ENCODE assay signal across 10 cellular contexts in the genomic region with DNA sequence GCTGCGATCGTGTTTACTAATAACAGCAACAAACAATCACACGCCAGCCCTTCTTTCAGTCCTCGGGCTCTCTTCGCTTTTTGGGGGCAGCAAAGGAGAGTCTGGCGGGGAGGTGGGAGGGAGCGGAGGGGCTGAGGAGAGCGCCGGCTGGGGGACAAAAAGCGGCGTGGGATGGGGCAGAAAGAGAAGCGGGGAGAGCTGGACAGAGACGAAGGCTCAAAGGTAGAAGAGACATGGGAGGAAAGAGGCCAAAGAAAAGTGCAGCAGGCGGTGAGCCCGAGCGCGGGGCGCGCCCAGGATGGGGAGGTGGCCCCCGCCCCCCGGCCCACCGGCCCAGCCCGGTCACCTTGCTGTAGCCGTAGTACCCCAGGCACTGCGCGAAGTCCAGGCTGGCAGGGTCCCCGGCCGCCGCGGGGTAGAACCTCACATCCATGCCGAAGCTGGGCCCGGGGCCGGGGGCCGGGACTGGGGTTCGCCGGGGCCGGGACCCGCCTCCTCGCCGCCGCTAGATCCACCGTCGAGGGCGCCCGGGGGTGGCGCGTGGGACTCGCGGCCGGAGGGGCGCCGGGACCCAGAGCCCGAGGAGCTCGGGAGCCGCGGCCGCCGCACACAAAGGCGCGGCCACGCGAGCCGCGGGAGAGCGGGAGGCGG. TPM values are rescaled to one million over a fixed set of nuclear protein-coding genes. Genes with fewer than 3 reads are reported as not detected.
DNase-seq lines count a peak whose midpoint lies in the region; ATAC-seq and TF ChIP-seq lines count a peak whose summit lies in the region.
"Had no signal": no experiment of that assay in that cellular context is flagged by ENCODE, and none has a peak within 500 bp of the region (broad histone marks: within the 10 kb centered on the region; RNA-seq: fewer than 3 reads in every experiment).

No MANE protein-coding gene starts in this region.

- H3K27me3 ChIP-seq in left ventricle myocardium inferior (ENCODE audit: low read depth) (peaks cover 96% of the 10 kb centered on the region), right atrium auricular region (peaks cover 6 to 12% of the 10 kb centered on the region in 2 donors), esophagus (ENCODE audit: control insufficient read depth in 1 of 2, insufficient read depth in 2 of 2, low read length in 2 of 2) (peaks cover 2 to 6% of the 10 kb centered on the region in 2 donors), aorta (ENCODE audit: control insufficient read depth in 1 of 2, insufficient read depth in 2 of 2, low read length in 1 of 2) (no peaks in the 10 kb centered on the region), testis (no peaks in the 10 kb centered on the region)

- intact Hi-C loops in left ventricle myocardium inferior (cut with micrococcal nuclease) (no loop called here), aorta (cut with DNase I) (no loop called here), testis (cut with DNase I; ENCODE audit: low total_unique reads) (no loop called here)

- H3K4me3 Mint-ChIP-seq in nephron progenitor cell = peak overlapping the region; percentile 83
- no peak overlapping the region for H3K4me3 Mint-ChIP-seq in naive thymus-derived CD8-positive, alpha-beta T cell
- H3K4me3 Mint-ChIP-seq: activated naive CD4-positive, alpha-beta T cell treated with anti-CD3 and anti-CD28 coated beads, Interleukin-2, amount 50 U/mL, for 24 hours had no signal

- H3K4me1 ChIP-seq in left ventricle myocardium inferior (peaks cover 19% of the 10 kb centered on the region), right atrium auricular region (peaks cover 0 to 21% of the 10 kb centered on the region in 2 donors), esophagus (ENCODE audit: control insufficient read depth in 2 of 2, insufficient read depth in 2 of 2, low read length in 1 of 2) (peaks cover 3 to 8% of the 10 kb centered on the region in 2 donors), aorta (ENCODE audit: control insufficient read depth in 1 of 2, insufficient read depth in 2 of 2, low read length in 2 of 2) (peaks cover 2 to 3% of the 10 kb centered on the region in 2 donors), testis (peaks cover 11% of the 10 kb centered on the region)

- POLR2A ChIA-PET in naive thymus-derived CD8-positive, alpha-beta T cell (lab: Charles Lee) = no interaction called here

- H3K27ac ChIP-seq in left ventricle myocardium inferior (replicated peaks) = no peak overlapping the region
- no peak overlapping the region for H3K27ac ChIP-seq in right atrium auricular region
- H3K27ac ChIP-seq in esophagus (ENCODE audit: low read depth in 2 of 2, low read length in 1 of 2) = no peak overlapping the region
- no peak overlapping the region for H3K27ac ChIP-seq in aorta (ENCODE audit: low read depth in 1 of 2, low read length in 2 of 2)
- no peak overlapping the region for H3K27ac ChIP-seq in testis

- peaks cover 18% of the 10 kb centered on the region for H3K4me1 Mint-ChIP-seq in nephron progenitor cell
- peaks cover 6 to 15% (median 8%) of the 10 kb centered on the region in 4 donors for H3K4me1 Mint-ChIP-seq in naive thymus-derived CD8-positive, alpha-beta T cell

- peaks cover 81% of the 10 kb centered on the region for H3K27me3 Mint-ChIP-seq in nephron progenitor cell (ENCODE audit: low read depth, poor library complexity)
- peaks cover 27 to 77% (median 44%) of the 10 kb centered on the region in 5 donors for H3K27me3 Mint-ChIP-seq in naive thymus-derived CD8-positive, alpha-beta T cell

- H3K9me3 ChIP-seq in left ventricle myocardium inferior (replicated peaks) = no peaks in the 10 kb centered on the region
- no peaks in the 10 kb centered on the region for H3K9me3 ChIP-seq in right atrium auricular region
- H3K9me3 ChIP-seq in esophagus (ENCODE audit: control insufficient read depth in 2 of 2, insufficient read depth in 1 of 2, low read depth in 1 of 2, low read length in 1 of 2) = no peaks in the 10 kb centered on the region
- H3K9me3 ChIP-seq in aorta (ENCODE audit: control insufficient read depth, low read length) = no peaks in the 10 kb centered on the region
- H3K9me3 ChIP-seq in testis = no peaks in the 10 kb centered on the region

- no peak overlapping the region for H3K27ac Mint-ChIP-seq in nephron progenitor cell
- H3K27ac Mint-ChIP-seq in naive thymus-derived CD8-positive, alpha-beta T cell = no peak overlapping the region
- H3K27ac Mint-ChIP-seq: activated naive CD4-positive, alpha-beta T cell treated with anti-CD3 and anti-CD28 coated beads, Interleukin-2, amount 50 U/mL, for 24 hours had no signal

- ATAC-seq in aorta (ENCODE audit: low FRiP score) = no peak
- ATAC-seq in naive thymus-derived CD8-positive, alpha-beta T cell = no peak

- DNase-seq in left ventricle myocardium inferior (no peak), right atrium auricular region (ENCODE audit: low spot score) (no peak), nephron progenitor cell (no peak), aorta (peak in 1 of 2 donors; percentile 71), testis (no peak)
- DNase-seq in activated CD4-positive, alpha-beta T cell treated with anti-CD3 and anti-CD28 coated beads for 1 hour = no peak
- DNase-seq in naive thymus-derived CD8-positive, alpha-beta T cell = no peak

- TF ChIP-seq POLR2A in testis (IDR thresholded peaks at IDR 0.05) = no peak

- TF ChIP-seq CTCF in left ventricle myocardium inferior (IDR thresholded peaks at IDR 0.05; ENCODE audit: borderline replicate concordance) (no peak), right atrium auricular region (IDR thresholded peaks at IDR 0.05) (no peak), nephron progenitor cell (IDR thresholded peaks at IDR 0.05) (no peak), testis (IDR thresholded peaks at IDR 0.05) (no peak)

- no peaks in the 10 kb centered on the region for H3K36me3 Mint-ChIP-seq in nephron progenitor cell (ENCODE audit: low read depth)
- H3K36me3 Mint-ChIP-seq in naive thymus-derived CD8-positive, alpha-beta T cell = peaks cover 0 to 5% (median 4%) of the 10 kb centered on the region in 3 donors
- H3K36me3 Mint-ChIP-seq: activated naive CD4-positive, alpha-beta T cell treated with anti-CD3 and anti-CD28 coated beads, Interleukin-2, amount 50 U/mL, for 24 hours had no signal

- 2 to 3% methylated on average over 43 to 66 of the region's 66 CpGs for WGBS in esophagus, 2 donors
- 1 to 2% methylated on average over 35 to 66 of the region's 66 CpGs for WGBS in aorta, 2 donors
- WGBS in testis, 2 donors = 0 to 1% methylated on average over 16 to 31 of the region's 66 CpGs

- no peaks in the 10 kb centered on the region for H3K36me3 ChIP-seq in left ventricle myocardium inferior
- H3K36me3 ChIP-seq in right atrium auricular region = no peaks in the 10 kb centered on the region
- no peaks in the 10 kb centered on the region for H3K36me3 ChIP-seq in esophagus (ENCODE audit: control insufficient read depth in 2 of 2, insufficient read depth in 2 of 2, low read length in 1 of 2)
- no peaks in the 10 kb centered on the region for H3K36me3 ChIP-seq in aorta (ENCODE audit: control insufficient read depth in 1 of 2, insufficient read depth in 2 of 2, low read length in 1 of 2)
- no peaks in the 10 kb centered on the region for H3K36me3 ChIP-seq in testis (ENCODE audit: low read depth, missing control alignments)

- peak overlapping the region; percentile 58 for H3K4me3 ChIP-seq in left ventricle myocardium inferior
- H3K4me3 ChIP-seq in right atrium auricular region = peak overlapping the region in 1 of 2 donors; percentile 37
- peak overlapping the region; percentile 38 to 54 for H3K4me3 ChIP-seq in esophagus (ENCODE audit: low read depth in 1 of 2, low read length in 2 of 2)
- peak overlapping the region; percentile 43 to 46 for H3K4me3 ChIP-seq in aorta (ENCODE audit: low read length in 2 of 2)
- peak overlapping the region in 1 of 2 donors; percentile 29 for H3K4me3 ChIP-seq in testis

- no peaks in the 10 kb centered on the region for H3K9me3 Mint-ChIP-seq in nephron progenitor cell
- H3K9me3 Mint-ChIP-seq in naive thymus-derived CD8-positive, alpha-beta T cell = peaks cover 0 to 5% (median 0%) of the 10 kb centered on the region in 9 donors

RNA-seq across cellular contexts. Expression of gene TOX3, which starts 0.5 kb away (rescaled TPM):
- total RNA-seq in left ventricle myocardium inferior (not detected), right atrium auricular region (not detected), aorta (not detected), testis (under 1 TPM; 0.25 to 0.87 TPM)
- polyA plus RNA-seq in esophagus (under 1 TPM; 0.04 to 0.07 TPM), aorta (1 to 10 TPM in 1 of 2 donors, not detected in 1; 1.3 TPM), testis (ENCODE audit: insufficient read depth, low read depth, low replicate concordance) (1.1 TPM)
- not detected for total RNA-seq in naive thymus-derived CD8-positive, alpha-beta T cell
- not detected for polyA plus RNA-seq in naive thymus-derived CD8-positive, alpha-beta T cell
- total RNA-seq: fibroblast of lung had no signal
- polyA plus RNA-seq: fibroblast of lung had no signal
